19 cellular contexts compared by ENCODE assay signal in genomic region chr14:49405291-49405690, GRCh38.
DNase-seq lines count a peak whose midpoint lies in the region; ATAC-seq and TF ChIP-seq lines count a peak whose summit lies in the region.
"Had no signal": no experiment of that assay in that cellular context is flagged by ENCODE, and none has a peak within 500 bp of the region (broad histone marks: within the 10 kb centered on the region; RNA-seq: fewer than 3 reads in every experiment).

No MANE protein-coding gene starts in this region.

- CTCF ChIA-PET in A673 (lab: Charles Lee), result no interaction called here

- no peak for ATAC-seq in body of pancreas
- ATAC-seq: CD8-positive, alpha-beta T cell; heart left ventricle; pancreas had no signal

- WGBS in body of pancreas, 2 donors, result 40 to 64% methylated on average over 3 of the region's 3 CpGs

- H3K27ac ChIP-seq in fibroblast of lung (ENCODE audit: insufficient read depth, low read length), result no peak overlapping the region
- H3K27ac ChIP-seq in Peyer's patch, result no peak overlapping the region
- no peak overlapping the region for H3K27ac ChIP-seq in A673 (ENCODE audit: low read depth, low read length, poor library complexity, severe bottlenecking)
- H3K27ac ChIP-seq in body of pancreas, result no peak overlapping the region
- H3K27ac ChIP-seq: heart left ventricle, pancreas, PC-9, uterus had no signal

- H3K9ac ChIP-seq in fibroblast of lung (ENCODE audit: insufficient read depth, low read length), result no peak overlapping the region

- TF ChIP-seq POLR2A in Peyer's patch (IDR thresholded peaks at IDR 0.05), result no peak
- no peak for TF ChIP-seq POLR2A in body of pancreas (IDR thresholded peaks at IDR 0.05)

- no peak overlapping the region for H2AFZ ChIP-seq in fibroblast of lung (ENCODE audit: low read length)
- H2AFZ ChIP-seq: PC-9 had no signal

- H3K4me1 ChIP-seq in fibroblast of lung (ENCODE audit: control insufficient read depth, extremely low read depth, insufficient read depth, low read length), result peaks cover 3% of the 10 kb centered on the region
- H3K4me1 ChIP-seq in Peyer's patch, result no peaks in the 10 kb centered on the region
- H3K4me1 ChIP-seq in A673 (ENCODE audit: insufficient read depth, low read length, poor library complexity, severe bottlenecking), result no peaks in the 10 kb centered on the region
- no peaks in the 10 kb centered on the region for H3K4me1 ChIP-seq in body of pancreas
- H3K4me1 ChIP-seq: heart left ventricle, pancreas, uterus had no signal

- H3K4me3 ChIP-seq in fibroblast of lung (replicated peaks in 1 of 4; ENCODE audit: control extremely low read depth in 1 of 4, insufficient read depth in 1 of 4, low read depth in 3 of 4, low read length in 4 of 4) (no peak overlapping the region), Peyer's patch (no peak overlapping the region), A673 (ENCODE audit: low read depth, low read length, poor library complexity, severe bottlenecking) (no peak overlapping the region), body of pancreas (no peak overlapping the region)
- H3K4me3 ChIP-seq: heart left ventricle, pancreas, PC-9, uterus had no signal

- H3K9me3 ChIP-seq in fibroblast of lung (ENCODE audit: control insufficient read depth, insufficient read depth, low read depth, low read length) (no peaks in the 10 kb centered on the region), Peyer's patch (no peaks in the 10 kb centered on the region), A673 (ENCODE audit: low read depth, low read length, poor library complexity, severe bottlenecking) (no peaks in the 10 kb centered on the region), body of pancreas (no peaks in the 10 kb centered on the region)
- H3K9me3 ChIP-seq: heart left ventricle, pancreas, uterus had no signal

- no TSS peak for BruUV-seq in A673 (replicated peaks; lab: Mats Ljungman, UMichigan)

- H3K27me3 ChIP-seq in fibroblast of lung (ENCODE audit: control insufficient read depth, insufficient read depth, low read length) (no peaks in the 10 kb centered on the region), Peyer's patch (no peaks in the 10 kb centered on the region), A673 (replicated peaks; ENCODE audit: insufficient read depth, low read depth, low read length, poor library complexity) (no peaks in the 10 kb centered on the region), body of pancreas (no peaks in the 10 kb centered on the region)
- H3K27me3 ChIP-seq: heart left ventricle, pancreas, uterus had no signal

- TF ChIP-seq CTCF in fibroblast of lung (conservative IDR thresholded peaks at IDR 0.05 in 1 of 2, IDR thresholded peaks at IDR 0.05 in 1 of 2; ENCODE audit: low read depth in 1 of 2, low read length in 2 of 2) (no peak), Peyer's patch (IDR thresholded peaks at IDR 0.05) (no peak), A673 (conservative IDR thresholded peaks at IDR 0.05; ENCODE audit: low read depth, low read length) (no peak), body of pancreas (IDR thresholded peaks at IDR 0.05) (no peak)

- H4K20me1 ChIP-seq in fibroblast of lung (ENCODE audit: control insufficient read depth, extremely low read depth, insufficient read depth, low read length), result no peaks in the 10 kb centered on the region

- POLR2A ChIA-PET in A673 (lab: Charles Lee; ENCODE audit: low non-redundant PET), result no interaction called here

- no peaks in the 10 kb centered on the region for H3K79me2 ChIP-seq in fibroblast of lung (ENCODE audit: control insufficient read depth, insufficient read depth, low read length)

- DNase-seq in EL, result peak; percentile 5
- peak; percentile 31 for DNase-seq in T1000 (lab: John Stamatoyannopoulos, UW)
- peak; percentile 56 to 87 for DNase-seq in fibroblast of lung (ENCODE audit: low read depth in 2 of 2)
- peak; percentile 7 for DNase-seq in renal cortical epithelial cell (ENCODE audit: low read depth)
- DNase-seq in Peyer's patch, result no peak
- no peak for DNase-seq in islet precursor cell
- no peak for DNase-seq in A673 (ENCODE audit: low spot score)
- DNase-seq in body of pancreas, result no peak
- DNase-seq: activated B cell treated with CpG ODN at 0.5 μM for 24 hours; activated naive CD4-positive, alpha-beta T cell treated with anti-CD3 and anti-CD28 coated beads, Interleukin-2, amount 10 ng/mL, durations not matched to agents 7 days and 5 days; CD8-positive, alpha-beta T cell; endodermal cell; heart left ventricle; NCI-H1930; NCI-H526; pancreas; SW 1271; uterus had no signal

- intact Hi-C loops in A673 (cut with micrococcal nuclease; ENCODE audit: unreplicated experiment) (no loop called here), body of pancreas (cut with DNase I) (no loop called here)

- H3K36me3 ChIP-seq in fibroblast of lung (ENCODE audit: control insufficient read depth, insufficient read depth, low read length) (no peaks in the 10 kb centered on the region), Peyer's patch (no peaks in the 10 kb centered on the region), A673 (ENCODE audit: insufficient read depth, low read length, poor library complexity, severe bottlenecking) (no peaks in the 10 kb centered on the region), body of pancreas (replicated peaks in 1 of 2; ENCODE audit: insufficient read depth in 1 of 2, low read depth in 2 of 2) (no peaks in the 10 kb centered on the region)
- H3K36me3 ChIP-seq: heart left ventricle, pancreas, uterus had no signal

- H3K4me2 ChIP-seq in fibroblast of lung (ENCODE audit: extremely low read depth, insufficient read depth, low read length), result no peak overlapping the region
- H3K4me2 ChIP-seq: PC-9 had no signal

Comparison
In these comparisons a context has a peak if more than half of its experiments do, and no peak if none do; other contexts are left out.
1. DNase-seq: peak in EL (single experiment), T1000 (single experiment), fibroblast of lung (2 of 2) and renal cortical epithelial cell (single experiment); none in Peyer's patch (0 of 3), islet precursor cell (single experiment), A673 (single experiment) and body of pancreas (0 of 4).